In the genomic region with DNA sequence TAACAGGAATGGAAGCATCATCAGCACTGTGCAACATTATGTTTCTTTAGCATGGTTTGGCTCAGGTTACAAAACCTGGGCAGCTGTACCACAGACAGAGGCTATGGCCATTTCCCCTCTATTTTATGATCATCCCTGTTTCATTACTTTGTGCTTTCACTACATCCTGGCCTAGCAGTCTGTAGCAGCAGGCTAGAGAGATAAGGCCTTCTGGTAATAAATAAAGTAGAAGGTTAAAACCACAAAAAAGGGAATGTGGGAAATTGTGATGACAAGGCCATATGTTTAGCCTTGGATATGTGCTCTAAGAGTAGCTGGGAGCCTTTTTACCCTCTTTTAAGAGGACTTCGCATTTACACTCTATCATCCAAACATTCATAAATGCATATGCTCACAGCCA, we compare ENCODE assay signal across 11 cellular contexts.
DNase-seq lines count a peak whose midpoint lies in the region; ATAC-seq and TF ChIP-seq lines count a peak whose summit lies in the region.
"Had no signal": no experiment of that assay in that cellular context is flagged by ENCODE, and none has a peak within 500 bp of the region (broad histone marks: within the 10 kb centered on the region; RNA-seq: fewer than 3 reads in every experiment).

No MANE protein-coding gene starts in this region.

- no peak overlapping the region for H3K27ac ChIP-seq in prostate gland
- H3K27ac ChIP-seq in heart right ventricle = no peak overlapping the region
- H3K27ac ChIP-seq: parathyroid adenoma had no signal

- no peak for TF ChIP-seq CTCF in prostate gland (IDR thresholded peaks at IDR 0.05)
- TF ChIP-seq CTCF in heart right ventricle (IDR thresholded peaks at IDR 0.05) = no peak

- ATAC-seq in GM18498 (IDR thresholded peaks at IDR 0.05; ENCODE audit: unreplicated experiment) (peak; percentile 36), GM21360 (IDR thresholded peaks at IDR 0.05; ENCODE audit: unreplicated experiment) (peak; percentile 25), HG02981 (IDR thresholded peaks at IDR 0.05; ENCODE audit: unreplicated experiment) (peak; percentile 16), heart right ventricle (no peak)

- TF ChIP-seq POLR2A in prostate gland (IDR thresholded peaks at IDR 0.05) = no peak

- H3K9me3 ChIP-seq in prostate gland (no peaks in the 10 kb centered on the region), heart right ventricle (no peaks in the 10 kb centered on the region)
- H3K9me3 ChIP-seq: BE2C had no signal

- WGBS in prostate gland = 93% methylated on average over 1 of the region's 1 CpG
- WGBS in heart right ventricle, 2 donors = 39 to 65% methylated on average over 1 of the region's 1 CpG

- DNase-seq in OCI-M1 (lab: John Stamatoyannopoulos, UW) (peak; percentile 89), prostate gland (ENCODE audit: low spot score) (no peak), heart right ventricle (no peak), NCI-H2029 treated with DMSO at 0.1 percent for 48 hours (lab: John Stamatoyannopoulos, UW) (no peak)
- no peak for DNase-seq in stimulated activated CD8-positive, alpha-beta memory T cell treated with anti-CD3 and anti-CD28 coated beads, Interleukin-4, amount 100 ng/mL, for 48 hours
- DNase-seq: BE2C had no signal

- H3K4me1 ChIP-seq in prostate gland (replicated peaks) = no peaks in the 10 kb centered on the region
- no peaks in the 10 kb centered on the region for H3K4me1 ChIP-seq in heart right ventricle
- H3K4me1 ChIP-seq: parathyroid adenoma had no signal

- no peaks in the 10 kb centered on the region for H3K36me3 ChIP-seq in prostate gland
- no peaks in the 10 kb centered on the region for H3K36me3 ChIP-seq in heart right ventricle
- H3K36me3 ChIP-seq: BE2C had no signal

- intact Hi-C loops in prostate gland (cut with DNase I) = no loop called here
- intact Hi-C loops in heart right ventricle (cut with DNase I) = no loop called here

- H3K4me3 ChIP-seq in prostate gland (no peak overlapping the region), heart right ventricle (no peak overlapping the region)
- H3K4me3 ChIP-seq: lung had no signal

- no peaks in the 10 kb centered on the region for H3K27me3 ChIP-seq in prostate gland (replicated peaks; ENCODE audit: insufficient read depth)
- H3K27me3 ChIP-seq in heart right ventricle = no peaks in the 10 kb centered on the region
- H3K27me3 ChIP-seq: BE2C had no signal

Comparison
In these comparisons a context has a peak if more than half of its experiments do, and no peak if none do; other contexts are left out.
1. ATAC-seq: peak in GM18498 (single experiment), GM21360 (single experiment) and HG02981 (single experiment); none in heart right ventricle (0 of 8).